ENCODE assay signal across 34 cellular contexts in the genomic region with DNA sequence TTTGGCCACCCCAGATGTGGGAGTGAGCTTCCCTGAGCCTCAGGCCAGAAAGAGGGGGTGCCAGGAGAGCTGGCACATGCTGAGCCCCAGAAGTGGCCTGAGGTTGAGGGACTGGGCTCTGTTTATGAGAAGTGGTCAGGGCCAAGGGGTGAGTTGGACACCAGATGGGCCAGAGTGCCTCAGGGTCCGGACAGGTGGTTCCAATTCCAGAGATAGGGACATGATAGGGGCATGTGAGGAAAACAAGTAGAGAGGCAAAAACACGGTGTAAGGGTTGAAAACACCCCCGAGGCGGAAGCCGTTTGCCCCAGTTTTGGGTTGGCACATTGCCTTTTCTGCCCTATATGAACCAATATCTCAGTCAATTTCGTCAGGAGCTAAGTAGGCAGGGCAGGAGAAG.
"Had no signal": no experiment of that assay in that cellular context is flagged by ENCODE, and none has a peak within 500 bp of the region (broad histone marks: within the 10 kb centered on the region; RNA-seq: fewer than 3 reads in every experiment).

No MANE protein-coding gene starts in this region.

- H3K27me3 ChIP-seq: adrenal gland, body of pancreas, cardiac muscle cell had no signal

- H3K27ac ChIP-seq: body of pancreas, cardiac muscle cell, WERI-Rb-1 had no signal

- H3K4me3 ChIP-seq: adrenal gland, body of pancreas, cardiac muscle cell had no signal

- H3K4me1 ChIP-seq: adrenal gland, body of pancreas had no signal

- H3K9me3 ChIP-seq: adrenal gland, body of pancreas had no signal

- ATAC-seq: activated CD8-positive, alpha-beta T cell treated with anti-CD3 and anti-CD28 coated beads for 36 hours; activated naive CD4-positive, alpha-beta T cell treated with anti-CD3 and anti-CD28 coated beads, Interleukin-2, amount 50 U/mL, for 72 hours; activated T-cell treated with anti-CD3 and anti-CD28 coated beads, Interleukin-2, amount 50 U/mL, for 4 hours; activated T-cell treated with anti-CD3 and anti-CD28 coated beads, Interleukin-2, amount 50 U/mL, for 72 hours; activated T-helper 17 cell treated with anti-CD3 and anti-CD28 coated beads, Interleukin-2, amount 50 U/mL, for 72 hours; body of pancreas; WTC11 had no signal

- H3K36me3 ChIP-seq: adrenal gland, cardiac muscle cell, WERI-Rb-1 had no signal

- DNase-seq: activated CD4-positive, alpha-beta memory T cell treated with anti-CD3 and anti-CD28 coated beads for 36 hours; activated CD4-positive, alpha-beta T cell treated with anti-CD3 and anti-CD28 coated beads for 4 hours; activated CD4-positive, alpha-beta T cell treated with anti-CD3 and anti-CD28 coated beads, Interleukin-2, amount 10 ng/mL, durations not matched to agents 24 days and 14 days; activated CD4-positive, alpha-beta T cell treated with anti-CD3 and anti-CD28 coated beads, Interleukin-2, amount 50 U/mL, for 1 hour; activated CD4-positive, alpha-beta T cell treated with anti-CD3 and anti-CD28 coated beads, Interleukin-2, amount 50 U/mL, for 4 hours; activated CD4-positive, CD25-positive, alpha-beta regulatory T cell treated with anti-CD3 and anti-CD28 coated beads, Interleukin-2, amount 50 U/mL, for 72 hours; activated CD8-positive, alpha-beta memory T cell treated with anti-CD3 and anti-CD28 coated beads, Interleukin-2, amount 50 U/mL, for 4 hours; activated CD8-positive, alpha-beta T cell treated with anti-CD3 and anti-CD28 coated beads for 36 hours; activated effector memory CD4-positive, alpha-beta T cell treated with anti-CD3 and anti-CD28 coated beads, Interleukin-2, amount 50 U/mL, for 16 hours; activated gamma-delta T cell treated with Interleukin-2 at 50 U/mL for 16 hours; activated naive CD4-positive, alpha-beta T cell; activated naive CD4-positive, alpha-beta T cell treated with anti-CD3 and anti-CD28 coated beads for 36 hours; activated naive CD4-positive, alpha-beta T cell treated with anti-CD3 and anti-CD28 coated beads, Interleukin-2, amount 50 U/mL, for 16 hours; activated naive CD8-positive, alpha-beta T cell treated with anti-CD3 and anti-CD28 coated beads for 36 hours; activated T-cell treated with anti-CD3 and anti-CD28 coated beads for 4 hours; activated T-cell treated with anti-CD3 and anti-CD28 coated beads, Interleukin-2, amount 50 U/mL, for 1 hour; activated T-cell treated with anti-CD3 and anti-CD28 coated beads, Interleukin-2, amount 50 U/mL, for 4 hours; activated T-cell treated with anti-CD3 and anti-CD28 coated beads, Interleukin-2, amount 50 U/mL, for 72 hours; adrenal gland; amniotic stem cell; aorta; body of pancreas; caudate nucleus; T-helper 1 cell; T-helper 2 cell; T-helper 9 cell; WERI-Rb-1 had no signal

- FAIRE-seq: astrocyte, bronchial epithelial cell, TTC549 had no signal
